ENCODE assay signal across 29 cellular contexts in the genomic region with DNA sequence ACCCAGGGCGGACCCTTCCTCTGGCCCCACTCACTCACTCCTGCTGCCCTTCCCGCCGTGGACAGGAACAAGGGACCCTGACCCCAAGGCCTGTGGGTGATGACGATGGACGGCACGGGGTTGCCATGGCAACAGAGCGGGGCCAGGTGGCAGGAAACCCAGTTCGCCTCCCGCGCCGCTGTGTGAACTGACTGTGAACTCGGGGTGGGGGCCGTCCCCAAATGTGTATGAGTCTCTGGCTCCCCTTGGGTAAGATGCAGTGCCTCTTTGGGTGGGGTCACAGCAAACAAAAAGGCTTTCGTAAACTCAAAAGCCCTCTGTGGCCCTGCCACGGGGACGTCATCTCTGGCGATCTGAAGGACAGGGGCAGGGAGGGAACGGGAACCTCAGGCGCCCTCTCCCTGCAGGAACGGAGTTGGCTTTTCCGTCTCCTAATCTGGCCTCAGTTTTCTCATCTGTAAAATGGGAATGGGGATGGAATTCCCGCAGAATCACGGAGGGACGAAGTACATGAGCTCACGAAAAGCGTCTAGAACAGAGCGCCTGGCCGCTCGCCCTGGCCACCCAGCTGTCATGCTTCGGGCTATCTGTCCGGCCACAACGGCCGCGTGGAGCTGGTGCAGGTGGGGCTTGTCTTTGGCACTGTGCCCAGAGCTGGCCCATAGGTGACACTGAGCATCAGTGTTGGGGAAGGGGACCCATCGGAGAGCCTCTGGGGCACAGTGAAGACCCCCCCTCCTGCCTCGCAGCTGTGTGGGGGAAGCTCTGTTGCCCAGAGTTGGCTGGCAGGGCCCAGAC. TPM values are rescaled to one million over a fixed set of nuclear protein-coding genes. Genes with fewer than 3 reads are reported as not detected.
A peak's percentile ranks its signal among the peaks of the same experiment; 100 is the strongest.
DNase-seq lines count a peak whose midpoint lies in the region; ATAC-seq, FAIRE-seq and TF ChIP-seq lines count a peak whose summit lies in the region.
"Had no signal": no experiment of that assay in that cellular context is flagged by ENCODE, and none has a peak within 500 bp of the region (broad histone marks: within the 10 kb centered on the region; RNA-seq: fewer than 3 reads in every experiment).

No MANE protein-coding gene starts in this region.

- TF ChIP-seq EP300 in GM12878 (IDR thresholded peaks at IDR 0.05; ENCODE audit: borderline replicate concordance in 1 of 2, control insufficient read depth in 1 of 2, low read depth in 2 of 2, low read length in 2 of 2): no peak

- no peak for TF ChIP-seq RAD21 in GM12878 (IDR thresholded peaks at IDR 0.05; ENCODE audit: insufficient read depth, low read depth, low read length)

- H3K4me3 Mint-ChIP-seq in neural crest cell: no peak overlapping the region
- H3K4me3 Mint-ChIP-seq: activated naive CD4-positive, alpha-beta T cell treated with anti-CD3 and anti-CD28 coated beads, Interleukin-2, amount 50 U/mL, for 24 hours; effector memory CD8-positive, alpha-beta T cell; naive thymus-derived CD4-positive, alpha-beta T cell; T-cell had no signal

- RAD21 ChIA-PET in GM12878 (lab: Charles Lee; ENCODE audit: unreplicated experiment): no interaction called here

- SMC1A ChIA-PET in GM12878 (lab: Charles Lee; ENCODE audit: uncharacterized antibody, unreplicated experiment): no interaction called here

- H3K4me3 ChIP-seq in GM12865 (ENCODE audit: low read depth, low read length): no peak overlapping the region
- no peak overlapping the region for H3K4me3 ChIP-seq in GM12878
- H3K4me3 ChIP-seq: ascending aorta, MG63, vagina had no signal

- intact Hi-C loops in GM12878 (cut with micrococcal nuclease; ENCODE audit: unreplicated experiment): no loop called here

- POLR2A ChIA-PET in GM12878 (lab: Charles Lee): no interaction called here

- H3K4me1 Mint-ChIP-seq in neural crest cell: peaks cover 9% of the 10 kb centered on the region
- H3K4me1 Mint-ChIP-seq: activated naive CD4-positive, alpha-beta T cell treated with anti-CD3 and anti-CD28 coated beads, Interleukin-2, amount 50 U/mL, for 24 hours; naive thymus-derived CD4-positive, alpha-beta T cell; T-cell had no signal

- TF ChIP-seq CTCF in GM12865 (IDR thresholded peaks at IDR 0.05; ENCODE audit: insufficient read depth, low read depth, low read length, missing control alignments) (no peak), GM12878 (IDR thresholded peaks at IDR 0.05 in 2 of 3, conservative IDR thresholded peaks at IDR 0.05 in 1 of 3; ENCODE audit: control insufficient read depth in 2 of 3, extremely low read depth in 1 of 3, insufficient read depth in 1 of 3, low read depth in 3 of 3, low read length in 3 of 3) (no peak), neural crest cell (conservative IDR thresholded peaks at IDR 0.05) (no peak)

- DNase-seq in NCI-H146 (lab: John Stamatoyannopoulos, UW) (peak; percentile 19), NCI-H146 treated with DMSO at 0.1 percent for 48 hours (lab: John Stamatoyannopoulos, UW; ENCODE audit: unreplicated experiment) (no peak), GM12865 (ENCODE audit: low read depth) (peak; percentile 44), GM12878 (ENCODE audit: low read depth, low spot score) (no peak), neural crest cell (ENCODE audit: low read depth, low spot score) (no peak), NCI-H2196 treated with DMSO at 0.1 percent for 48 hours (lab: John Stamatoyannopoulos, UW; ENCODE audit: unreplicated experiment) (no peak), hepatic stellate cell (ENCODE audit: low spot score) (no peak)
- DNase-seq: activated CD8-positive, alpha-beta memory T cell treated with anti-CD3 and anti-CD28 coated beads for 24 hours; activated T-cell treated with anti-CD3 and anti-CD28 coated beads, Interleukin-2, amount 50 U/mL, for 48 hours; cerebellar nuclear complex; effector memory CD8-positive, alpha-beta T cell; GDM1; mammary epithelial cell; MG63; naive thymus-derived CD4-positive, alpha-beta T cell; NCI-H1930; small intestine; stimulated activated CD4-positive, alpha-beta T cell treated with anti-CD3 and anti-CD28 coated beads, Interleukin-4, amount 100 ng/mL, for 24 hours; T-cell had no signal

- ATAC-seq in GM12878: no peak
- ATAC-seq in HG03378 (IDR thresholded peaks at IDR 0.05; ENCODE audit: unreplicated experiment): no peak
- ATAC-seq: effector memory CD8-positive, alpha-beta T cell; naive thymus-derived CD4-positive, alpha-beta T cell; T-cell had no signal

- no peaks in the 10 kb centered on the region for H4K20me1 ChIP-seq in GM12878 (ENCODE audit: control insufficient read depth, insufficient read depth)

- no TSS peak for BruUV-seq in GM12878 (replicated peaks; lab: Mats Ljungman, UMichigan)

- TF ChIP-seq POLR2A in GM12878 (IDR thresholded peaks at IDR 0.05; ENCODE audit: low read depth, low read length): no peak

- H3K4me1 ChIP-seq in GM12878 (ENCODE audit: control insufficient read depth, insufficient read depth, low read length): no peaks in the 10 kb centered on the region
- H3K4me1 ChIP-seq: ascending aorta had no signal

- no peak overlapping the region for H2AFZ ChIP-seq in GM12878 (ENCODE audit: control insufficient read depth, low read depth, low read length)

- no peak overlapping the region for H3K9ac ChIP-seq in GM12878 (ENCODE audit: control insufficient read depth, insufficient read depth, low read length)

- H3K27me3 Mint-ChIP-seq in neural crest cell (ENCODE audit: low read depth): no peaks in the 10 kb centered on the region
- H3K27me3 Mint-ChIP-seq: activated naive CD4-positive, alpha-beta T cell treated with anti-CD3 and anti-CD28 coated beads, Interleukin-2, amount 50 U/mL, for 24 hours; T-cell had no signal

- no peaks in the 10 kb centered on the region; the same call in 1 of the 2 replicates for H3K79me2 ChIP-seq in GM12878 (ENCODE audit: control insufficient read depth, insufficient read depth, low read length)

- no peaks in the 10 kb centered on the region for H3K9me3 Mint-ChIP-seq in neural crest cell
- H3K9me3 Mint-ChIP-seq: activated naive CD4-positive, alpha-beta T cell treated with anti-CD3 and anti-CD28 coated beads, Interleukin-2, amount 50 U/mL, for 24 hours; effector memory CD8-positive, alpha-beta T cell; T-cell had no signal

- H3K27ac Mint-ChIP-seq in neural crest cell (ENCODE audit: unreplicated experiment): peak overlapping the region; percentile 54
- H3K27ac Mint-ChIP-seq: activated naive CD4-positive, alpha-beta T cell treated with anti-CD3 and anti-CD28 coated beads, Interleukin-2, amount 50 U/mL, for 24 hours; effector memory CD8-positive, alpha-beta T cell; naive thymus-derived CD4-positive, alpha-beta T cell; T-cell had no signal

- 74% methylated on average over 36 of the region's 36 CpGs for WGBS in GM12878 (ENCODE audit: insufficient coverage, insufficient replicate concordance, low lambda C conversion rate, missing lambda C conversion rate)

- in situ Hi-C loops in GM12878 (cut with MboI): no loop called here

- peaks cover 0 to 4% of the 10 kb centered on the region in 2 experiments; a peak in 3 of 4 replicates for H3K36me3 ChIP-seq in GM12878 (ENCODE audit: control insufficient read depth in 2 of 2, insufficient read depth in 2 of 2, low read length in 1 of 2)
- H3K36me3 ChIP-seq: ascending aorta, MG63, vagina had no signal

- no peak for FAIRE-seq in GM12878 (lab: Jason Lieb, UNC)
- FAIRE-seq: D721Med, GM12892, small intestine had no signal

- CTCF ChIA-PET in GM12878 (lab: Yijun Ruan, JAX): no interaction called here

- no peaks in the 10 kb centered on the region for H3K27me3 ChIP-seq in GM12878 (replicated peaks in 1 of 2; ENCODE audit: control insufficient read depth in 2 of 2, insufficient read depth in 2 of 2, low read length in 1 of 2)
- H3K27me3 ChIP-seq: ascending aorta, MG63, vagina had no signal

- no peak overlapping the region for H3K4me2 ChIP-seq in GM12878 (ENCODE audit: control insufficient read depth, insufficient read depth)

- no peaks in the 10 kb centered on the region for H3K36me3 Mint-ChIP-seq in neural crest cell (ENCODE audit: low read depth)
- H3K36me3 Mint-ChIP-seq: activated naive CD4-positive, alpha-beta T cell treated with anti-CD3 and anti-CD28 coated beads, Interleukin-2, amount 50 U/mL, for 24 hours; naive thymus-derived CD4-positive, alpha-beta T cell; T-cell had no signal

- no peak overlapping the region for H3K27ac ChIP-seq in GM12878 (ENCODE audit: control insufficient read depth, insufficient read depth)
- H3K27ac ChIP-seq: ascending aorta, vagina had no signal

- no peaks in the 10 kb centered on the region for H3K9me3 ChIP-seq in GM12878 (replicated peaks; ENCODE audit: control insufficient read depth, insufficient read depth, low read length)
- H3K9me3 ChIP-seq: ascending aorta, MG63, vagina had no signal

RNA-seq across cellular contexts. Expression of gene PABPN1L, which starts 44.9 kb away (rescaled TPM):
- not detected in 2 replicates for total RNA-seq in GM12878 (2013; cell fraction: nucleolus; rRNA removed)
- total RNA-seq in GM12878 (2014; rRNA removed) (not detected in 2 replicates), GM12878 (2014; rRNA removed; fragmentation: Illumina TruSeq; extraction: Trizol) (not detected in 2 replicates), GM12878 (2021) (not detected in 2 replicates), neural crest cell (not detected in 2 replicates)
- polyA plus RNA-seq in GM12878 (2011; ENCODE audit: low read depth): not detected
- polyA plus RNA-seq in GM12878 (2011; rRNA removed) (not detected in 2 replicates), GM12878 (2014; fragmentation: Illumina TruSeq; extraction: Trizol) (not detected in 2 replicates), GM12878 (2014; fragmentation: Nextera tagmentation; extraction: Ambion mirVana) (not detected), GM12878 (2014; rRNA removed) (0.06 TPM in 1 of 2 replicates, not detected in the other), GM12878 (2016; fragmentation: Nextera tagmentation; extraction: Ambion mirVana) (not detected)
- polyA plus RNA-seq in GM12878 (2011; cell fraction: cytosol; rRNA removed): not detected in 2 replicates
- polyA plus RNA-seq in GM12878 (2011; cell fraction: nucleus; rRNA removed): 0.19 and 0.50 TPM in 2 replicates
- 0.14 and 0.16 TPM in 2 replicates for polyA plus RNA-seq in GM12878 (2012)
- polyA minus RNA-seq in GM12878 (2011; rRNA and poly(A)+ RNA removed): not detected in 2 replicates
- not detected in 2 replicates for polyA minus RNA-seq in GM12878 (2011; cell fraction: cytosol; rRNA and poly(A)+ RNA removed)
- not detected in 2 replicates for polyA minus RNA-seq in GM12878 (2011; cell fraction: nucleus; rRNA and poly(A)+ RNA removed)
- total RNA-seq: A172; ascending aorta; fibroblast of lung; mammary epithelial cell; naive thymus-derived CD4-positive, alpha-beta T cell; NCI-H460; posterior vena cava; T-cell; vagina had no signal
- polyA plus RNA-seq: fibroblast of lung; mammary epithelial cell; naive thymus-derived CD4-positive, alpha-beta T cell; small intestine had no signal

RNA-seq across cellular contexts. Expression of gene TRAPPC2L, which starts 54.4 kb away (rescaled TPM):
- total RNA-seq in GM12878 (2013; cell fraction: nucleolus; rRNA removed): 23.0 and 27.4 TPM in 2 replicates
- total RNA-seq in GM12878 (2014; rRNA removed): 66.3 and 73.0 TPM in 2 replicates
- 52.8 and 56.3 TPM in 2 replicates for total RNA-seq in GM12878 (2014; rRNA removed; fragmentation: Illumina TruSeq; extraction: Trizol)
- 69.6 and 70.7 TPM in 2 replicates for total RNA-seq in GM12878 (2021)
- 120 TPM for polyA plus RNA-seq in GM12878 (2011; ENCODE audit: low read depth)
- 71.0 and 158 TPM in 2 replicates for polyA plus RNA-seq in GM12878 (2011; rRNA removed)
- polyA plus RNA-seq in GM12878 (2011; cell fraction: cytosol; rRNA removed): 97.6 and 110 TPM in 2 replicates
- polyA plus RNA-seq in GM12878 (2011; cell fraction: nucleus; rRNA removed): 55.1 and 62.1 TPM in 2 replicates
- 62.8 and 86.2 TPM in 2 replicates for polyA plus RNA-seq in GM12878 (2012)
- polyA plus RNA-seq in GM12878 (2014; fragmentation: Illumina TruSeq; extraction: Trizol): 64.0 and 79.3 TPM in 2 replicates
- 100 to 1,000 TPM; 337 to 363 TPM for polyA plus RNA-seq in GM12878 (2014; fragmentation: Nextera tagmentation; extraction: Ambion mirVana)
- 67.0 and 105 TPM in 2 replicates for polyA plus RNA-seq in GM12878 (2014; rRNA removed)
- polyA plus RNA-seq in GM12878 (2016; fragmentation: Nextera tagmentation; extraction: Ambion mirVana): 100 to 1,000 TPM; 189 to 221 TPM
- polyA minus RNA-seq in GM12878 (2011; rRNA and poly(A)+ RNA removed): 28.0 and 32.8 TPM in 2 replicates
- polyA minus RNA-seq in GM12878 (2011; cell fraction: cytosol; rRNA and poly(A)+ RNA removed): 9.6 and 15.1 TPM in 2 replicates
- 26.0 and 35.4 TPM in 2 replicates for polyA minus RNA-seq in GM12878 (2011; cell fraction: nucleus; rRNA and poly(A)+ RNA removed)
- total RNA-seq in neural crest cell: 89.8 and 95.1 TPM in 2 replicates

RNA-seq across cellular contexts. Expression of gene GALNS, which starts 54.6 kb away (rescaled TPM):
- 64.8 and 87.4 TPM in 2 replicates for total RNA-seq in GM12878 (2013; cell fraction: nucleolus; rRNA removed)
- total RNA-seq in GM12878 (2014; rRNA removed): 4.0 and 5.1 TPM in 2 replicates
- total RNA-seq in GM12878 (2014; rRNA removed; fragmentation: Illumina TruSeq; extraction: Trizol): 3.7 and 4.3 TPM in 2 replicates
- total RNA-seq in GM12878 (2021): 9.6 and 12.4 TPM in 2 replicates
- 6.4 TPM for polyA plus RNA-seq in GM12878 (2011; ENCODE audit: low read depth)
- polyA plus RNA-seq in GM12878 (2011; rRNA removed): 3.5 and 4.2 TPM in 2 replicates
- 3.5 and 3.9 TPM in 2 replicates for polyA plus RNA-seq in GM12878 (2011; cell fraction: cytosol; rRNA removed)
- 21.1 and 23.2 TPM in 2 replicates for polyA plus RNA-seq in GM12878 (2011; cell fraction: nucleus; rRNA removed)
- polyA plus RNA-seq in GM12878 (2012): 8.5 and 8.8 TPM in 2 replicates
- 2.6 and 6.0 TPM in 2 replicates for polyA plus RNA-seq in GM12878 (2014; fragmentation: Illumina TruSeq; extraction: Trizol)
- under 1 TPM; 0.37 to 0.95 TPM for polyA plus RNA-seq in GM12878 (2014; fragmentation: Nextera tagmentation; extraction: Ambion mirVana)
- 8.1 and 9.5 TPM in 2 replicates for polyA plus RNA-seq in GM12878 (2014; rRNA removed)
- polyA plus RNA-seq in GM12878 (2016; fragmentation: Nextera tagmentation; extraction: Ambion mirVana): 1 to 10 TPM; 5.6 to 6.5 TPM
- polyA minus RNA-seq in GM12878 (2011; rRNA and poly(A)+ RNA removed): 3.1 and 10.6 TPM in 2 replicates
- 1.1 and 3.3 TPM in 2 replicates for polyA minus RNA-seq in GM12878 (2011; cell fraction: cytosol; rRNA and poly(A)+ RNA removed)
- polyA minus RNA-seq in GM12878 (2011; cell fraction: nucleus; rRNA and poly(A)+ RNA removed): 10.0 and 19.4 TPM in 2 replicates
- 19.7 and 20.1 TPM in 2 replicates for total RNA-seq in neural crest cell

Comparison
In these comparisons a context has a peak if more than half of its experiments do, and no peak if none do; other contexts are left out.
1. DNase-seq: peak in NCI-H146 (single experiment) and GM12865 (single experiment); none in NCI-H146 treated with DMSO at 0.1 percent for 48 hours (single experiment), GM12878 (single experiment), neural crest cell (single experiment), NCI-H2196 treated with DMSO at 0.1 percent for 48 hours (single experiment) and hepatic stellate cell (single experiment).